ENCODE assay signal across 15 cellular contexts in genomic region chr12:70885952-70886351, GRCh38. TPM values are rescaled to one million over a fixed set of nuclear protein-coding genes. Genes with fewer than 3 reads are reported as not detected.
"Had no signal": no experiment of that assay in that cellular context is flagged by ENCODE, and none has a peak within 500 bp of the region (broad histone marks: within the 10 kb centered on the region; RNA-seq: fewer than 3 reads in every experiment).

No MANE protein-coding gene starts in this region.

- H3K9me3 Mint-ChIP-seq: mesothelial cell of epicardium, neural progenitor cell had no signal

- H3K36me3 ChIP-seq: ascending aorta, breast epithelium, esophagus muscularis mucosa, gastroesophageal sphincter, heart right ventricle, neural progenitor cell had no signal

- H3K4me3 ChIP-seq: ascending aorta, breast epithelium, esophagus muscularis mucosa, gastroesophageal sphincter, heart right ventricle, lung, neural progenitor cell, psoas muscle had no signal

- H3K27ac ChIP-seq: ascending aorta, breast epithelium, esophagus muscularis mucosa, gastroesophageal sphincter, heart right ventricle, neural progenitor cell, psoas muscle had no signal

- ATAC-seq: activated CD4-positive, CD25-positive, alpha-beta regulatory T cell treated with anti-CD3 and anti-CD28 coated beads, Interleukin-2, amount 50 U/mL, for 24 hours; gastroesophageal sphincter; heart right ventricle; left colon; psoas muscle; stimulated activated effector memory CD8-positive, alpha-beta T cell treated with anti-CD3 and anti-CD28 coated beads, Interleukin-12 subunit alpha, Interleukin-12 subunit beta, amount 100 ng/mL, for 72 hours had no signal

- H3K9me3 ChIP-seq: ascending aorta, breast epithelium, esophagus muscularis mucosa, gastroesophageal sphincter, heart right ventricle, psoas muscle had no signal

- DNase-seq: activated naive CD4-positive, alpha-beta T cell; activated T-cell treated with anti-CD3 and anti-CD28 coated beads for 4 hours; heart right ventricle; left colon; psoas muscle; stimulated activated CD4-positive, alpha-beta T cell treated with anti-CD3 and anti-CD28 coated beads, Interleukin-12 subunit alpha, Interleukin-12 subunit beta, amount 100 ng/mL, for 4 hours had no signal

- H3K36me3 Mint-ChIP-seq: mesothelial cell of epicardium; neural progenitor cell; stimulated activated effector memory CD8-positive, alpha-beta T cell treated with anti-CD3 and anti-CD28 coated beads, Interleukin-12 subunit alpha, Interleukin-12 subunit beta, amount 100 ng/mL, for 72 hours had no signal

- H3K4me2 ChIP-seq: neural progenitor cell had no signal

- H2AFZ ChIP-seq: neural progenitor cell had no signal

- H3K4me1 ChIP-seq: ascending aorta, breast epithelium, esophagus muscularis mucosa, gastroesophageal sphincter, heart right ventricle, neural progenitor cell, psoas muscle had no signal

- H3K27ac Mint-ChIP-seq: mesothelial cell of epicardium; neural progenitor cell; stimulated activated effector memory CD8-positive, alpha-beta T cell treated with anti-CD3 and anti-CD28 coated beads, Interleukin-12 subunit alpha, Interleukin-12 subunit beta, amount 100 ng/mL, for 72 hours had no signal

- H3K4me3 Mint-ChIP-seq: mesothelial cell of epicardium; neural progenitor cell; stimulated activated effector memory CD8-positive, alpha-beta T cell treated with anti-CD3 and anti-CD28 coated beads, Interleukin-12 subunit alpha, Interleukin-12 subunit beta, amount 100 ng/mL, for 72 hours had no signal

- H3K27me3 ChIP-seq: ascending aorta, breast epithelium, esophagus muscularis mucosa, gastroesophageal sphincter, heart right ventricle, neural progenitor cell had no signal

- H3K9ac ChIP-seq: neural progenitor cell had no signal

- H3K4me1 Mint-ChIP-seq: mesothelial cell of epicardium; stimulated activated effector memory CD8-positive, alpha-beta T cell treated with anti-CD3 and anti-CD28 coated beads, Interleukin-12 subunit alpha, Interleukin-12 subunit beta, amount 100 ng/mL, for 72 hours had no signal

RNA-seq across cellular contexts. Expression of gene PTPRR, which starts 34.6 kb away (rescaled TPM):
- total RNA-seq: ascending aorta had no signal
